ENCODE assay signal across 25 cellular contexts in the genomic region with DNA sequence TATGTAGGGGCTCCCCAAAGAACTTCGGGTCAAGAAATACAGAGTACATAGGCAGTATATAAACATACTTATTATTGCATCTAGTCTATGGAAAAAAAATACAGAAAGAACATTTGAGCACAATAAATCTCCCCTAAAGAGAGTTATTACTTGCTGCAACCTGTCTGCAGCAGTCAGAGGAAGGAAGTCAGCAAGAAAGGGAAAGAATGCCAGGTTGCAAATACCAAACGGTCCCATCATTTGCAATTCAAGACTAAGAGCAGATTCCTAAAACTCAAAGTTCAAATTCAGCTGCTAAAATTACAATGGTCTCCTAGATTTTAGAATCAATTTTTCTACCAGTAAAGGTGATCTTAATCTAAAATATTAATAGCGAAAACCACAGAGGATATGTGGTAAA.
DNase-seq lines count a peak whose midpoint lies in the region; ATAC-seq and TF ChIP-seq lines count a peak whose summit lies in the region.
"Had no signal": no experiment of that assay in that cellular context is flagged by ENCODE, and none has a peak within 500 bp of the region (broad histone marks: within the 10 kb centered on the region; RNA-seq: fewer than 3 reads in every experiment).

No MANE protein-coding gene starts in this region.

- H3K36me3 Mint-ChIP-seq in MCF 10A (ENCODE audit: insufficient read depth, unreplicated experiment) (no peaks in the 10 kb centered on the region), endodermal cell (ENCODE audit: low read depth) (no peaks in the 10 kb centered on the region)

- H3K27me3 ChIP-seq in breast epithelium (no peaks in the 10 kb centered on the region), endodermal cell (ENCODE audit: control insufficient read depth, insufficient read depth, low read length, poor library complexity, severe bottlenecking) (no peaks in the 10 kb centered on the region), iPS DF 6.9 (ENCODE audit: control insufficient read depth, insufficient read depth, low read length) (no peaks in the 10 kb centered on the region), upper lobe of left lung (no peaks in the 10 kb centered on the region)
- H3K27me3 ChIP-seq: BLaER1 treated with 17β-estradiol and CSF1 and Interleukin-3, amounts not matched to agents 10 nM and 100 nM had no signal

- intact Hi-C loops in MCF 10A (cut with micrococcal nuclease) = no loop called here
- intact Hi-C loops in breast epithelium (cut with DNase I; ENCODE audit: low total_unique reads) = no loop called here

- H3K27ac Mint-ChIP-seq in MCF 10A (ENCODE audit: low read depth, unreplicated experiment) = no peak overlapping the region
- H3K27ac Mint-ChIP-seq in endodermal cell = peak overlapping the region; percentile 16
- H3K27ac Mint-ChIP-seq: CD4-positive, alpha-beta memory T cell had no signal

- no peaks in the 10 kb centered on the region for H3K27me3 Mint-ChIP-seq in MCF 10A (ENCODE audit: insufficient read depth, unreplicated experiment)
- H3K27me3 Mint-ChIP-seq in endodermal cell (ENCODE audit: insufficient read depth) = no peaks in the 10 kb centered on the region
- H3K27me3 Mint-ChIP-seq: CD4-positive, alpha-beta memory T cell had no signal

- no peak for TF ChIP-seq CTCF in MCF 10A (IDR thresholded peaks at IDR 0.05; ENCODE audit: unreplicated experiment)
- no peak for TF ChIP-seq CTCF in breast epithelium (IDR thresholded peaks at IDR 0.05)
- no peak for TF ChIP-seq CTCF in endodermal cell (conservative IDR thresholded peaks at IDR 0.05)
- no peak for TF ChIP-seq CTCF in upper lobe of left lung (IDR thresholded peaks at IDR 0.05)

- no peak overlapping the region for H3K9ac ChIP-seq in endodermal cell (ENCODE audit: extremely low read depth, low read length, poor library complexity, severe bottlenecking)
- H3K9ac ChIP-seq: BLaER1 treated with 17β-estradiol and CSF1 and Interleukin-3, amounts not matched to agents 10 nM and 100 nM; KMS-11 had no signal

- no peaks in the 10 kb centered on the region for H3K9me3 Mint-ChIP-seq in MCF 10A (ENCODE audit: unreplicated experiment)
- H3K9me3 Mint-ChIP-seq in endodermal cell = no peaks in the 10 kb centered on the region
- H3K9me3 Mint-ChIP-seq: CD4-positive, alpha-beta memory T cell had no signal

- no peak overlapping the region for H3K4me3 Mint-ChIP-seq in MCF 10A (ENCODE audit: unreplicated experiment)
- H3K4me3 Mint-ChIP-seq in endodermal cell = no peak overlapping the region
- H3K4me3 Mint-ChIP-seq: CD4-positive, alpha-beta memory T cell had no signal

- H3K9me3 ChIP-seq in breast epithelium = no peaks in the 10 kb centered on the region
- H3K9me3 ChIP-seq in endodermal cell (ENCODE audit: control insufficient read depth, low read length) = no peaks in the 10 kb centered on the region
- no peaks in the 10 kb centered on the region for H3K9me3 ChIP-seq in iPS DF 6.9 (ENCODE audit: control insufficient read depth, insufficient read depth, low read length)
- H3K9me3 ChIP-seq in upper lobe of left lung = no peaks in the 10 kb centered on the region
- H3K9me3 ChIP-seq: BLaER1 treated with 17β-estradiol and CSF1 and Interleukin-3, amounts not matched to agents 10 nM and 100 nM; Caco-2; HAP-1 had no signal

- H3K27ac ChIP-seq in breast epithelium (no peak overlapping the region), endodermal cell (ENCODE audit: low read depth, low read length) (no peak overlapping the region), iPS DF 6.9 (ENCODE audit: low read length) (no peak overlapping the region), upper lobe of left lung (no peak overlapping the region)
- H3K27ac ChIP-seq: 22Rv1; BLaER1 treated with 17β-estradiol and CSF1 and Interleukin-3, amounts not matched to agents 10 nM and 100 nM; KMS-11 had no signal

- POLR2A ChIA-PET in MCF 10A (lab: Yijun Ruan, JAX) = interaction anchor here (0.7 to 1.4 kb wide), 3 partner anchors 9 to 646 kb away, joined by 3 to 4 read pairs (median 3); no protein-coding TSS in a partner anchor

- no peak overlapping the region for H3K4me3 ChIP-seq in breast epithelium
- no peak overlapping the region for H3K4me3 ChIP-seq in endodermal cell (ENCODE audit: low read length)
- H3K4me3 ChIP-seq in iPS DF 6.9 (ENCODE audit: low read length) = no peak overlapping the region
- no peak overlapping the region for H3K4me3 ChIP-seq in upper lobe of left lung
- H3K4me3 ChIP-seq: BLaER1 treated with 17β-estradiol and CSF1 and Interleukin-3, amounts not matched to agents 10 nM and 100 nM; GM12878; HAP-1 had no signal

- BruUV-seq in MCF 10A (replicated peaks; lab: Mats Ljungman, UMichigan) = no TSS peak

- 39% methylated on average over 2 of the region's 3 CpGs; no CpG with 5 or more reads in 1 of the 2 experiments for WGBS in endodermal cell (ENCODE audit: insufficient coverage in 1 of 2, insufficient read length in 1 of 2), 2 experiments
- WGBS in iPS DF 6.9 (ENCODE audit: insufficient coverage, insufficient read length) = no CpG with 5 or more reads among the region's 3 CpGs
- WGBS in upper lobe of left lung, 2 donors = 43 to 46% methylated on average over 3 of the region's 3 CpGs

- H3K4me1 ChIP-seq in breast epithelium = no peaks in the 10 kb centered on the region
- H3K4me1 ChIP-seq in endodermal cell (ENCODE audit: control insufficient read depth, insufficient read depth, low read length) = no peaks in the 10 kb centered on the region
- H3K4me1 ChIP-seq in iPS DF 6.9 (ENCODE audit: control insufficient read depth, insufficient read depth, low read length) = peaks cover 1% of the 10 kb centered on the region; the same call in 1 of the 2 replicates
- H3K4me1 ChIP-seq in upper lobe of left lung = no peaks in the 10 kb centered on the region
- H3K4me1 ChIP-seq: BLaER1 treated with 17β-estradiol and CSF1 and Interleukin-3, amounts not matched to agents 10 nM and 100 nM; Caco-2 had no signal

- peak; percentile 1 for DNase-seq in MCF 10A (ENCODE audit: unreplicated experiment)
- no peak for DNase-seq in breast epithelium (ENCODE audit: low spot score in 2 of 2)
- no peak for DNase-seq in endodermal cell
- DNase-seq in iPS DF 6.9 (ENCODE audit: low read depth, low spot score) = peak; percentile 13
- DNase-seq in NCI-H2029 (lab: John Stamatoyannopoulos, UW) = no peak
- DNase-seq in T-helper 2 cell = no peak
- no peak for DNase-seq in DMS153 (lab: John Stamatoyannopoulos, UW)
- DNase-seq in upper lobe of left lung = no peak
- DNase-seq: Caco-2; CD4-positive, alpha-beta memory T cell; DMS 273 treated with DMSO at 0.1 percent for 48 hours; DND-41; IMR-90; MV-4-11; NCI-H1105 treated with DMSO at 0.1 percent for 48 hours; NCI-H187; NCI-H2107; NCI-H446 treated with DMSO at 0.1 percent for 48 hours; NK-92 treated with Interleukin-12 subunit alpha and Interleukin-12 subunit beta, amount 100 ng/mL, for 24 hours had no signal

- CTCF ChIA-PET in MCF 10A (lab: Yijun Ruan, JAX) = interaction anchor here (0.6 kb wide), 1 partner anchor 31 kb away, joined by 3 read pairs; no protein-coding TSS in a partner anchor

- TF ChIP-seq POLR2A in breast epithelium (IDR thresholded peaks at IDR 0.05) (no peak), upper lobe of left lung (IDR thresholded peaks at IDR 0.05) (no peak)

- no peak for ATAC-seq in upper lobe of left lung (ENCODE audit: low FRiP score in 2 of 2)
- ATAC-seq: GM12878, Panc1 had no signal

- H3K4me1 Mint-ChIP-seq in MCF 10A (ENCODE audit: insufficient read depth, unreplicated experiment) (peaks cover 20% of the 10 kb centered on the region), endodermal cell (peaks cover 20% of the 10 kb centered on the region)

- no peak for TF ChIP-seq EP300 in upper lobe of left lung (IDR thresholded peaks at IDR 0.05)

- H3K36me3 ChIP-seq in breast epithelium (no peaks in the 10 kb centered on the region), endodermal cell (ENCODE audit: control insufficient read depth, insufficient read depth, low read length) (no peaks in the 10 kb centered on the region), iPS DF 6.9 (ENCODE audit: control insufficient read depth, insufficient read depth, low read length) (no peaks in the 10 kb centered on the region), upper lobe of left lung (no peaks in the 10 kb centered on the region)
- H3K36me3 ChIP-seq: BLaER1 treated with 17β-estradiol and CSF1 and Interleukin-3, amounts not matched to agents 10 nM and 100 nM; HAP-1 had no signal

Comparison
In these comparisons a context has a peak if more than half of its experiments do, and no peak if none do; other contexts are left out.
1. DNase-seq: peak in MCF 10A (single experiment) and iPS DF 6.9 (single experiment); none in breast epithelium (0 of 2), endodermal cell (single experiment), NCI-H2029 (single experiment), T-helper 2 cell (0 of 5), DMS153 (single experiment) and upper lobe of left lung (0 of 2).